In the genomic region with DNA sequence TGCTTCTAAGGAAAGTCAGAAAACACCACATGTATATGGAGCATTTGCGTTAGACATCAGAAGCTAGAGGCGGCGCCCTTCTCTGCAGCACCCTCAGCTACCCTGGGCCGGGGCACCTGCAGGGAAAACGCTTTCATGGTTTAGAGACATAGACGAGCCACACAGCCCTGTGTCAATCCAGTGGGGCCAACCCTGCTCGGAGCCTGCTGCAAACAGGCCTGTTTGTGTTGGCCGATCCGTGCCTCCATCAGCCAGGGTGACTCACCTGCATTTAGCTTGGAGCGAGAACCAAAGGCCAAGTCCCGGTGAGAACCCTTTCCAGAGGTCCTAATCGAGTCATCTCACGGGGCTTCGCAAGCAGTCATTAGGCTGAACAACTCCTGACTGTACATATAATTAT, we compare ENCODE assay signal across 21 cellular contexts. TPM values are rescaled to one million over a fixed set of nuclear protein-coding genes. Genes with fewer than 3 reads are reported as not detected.
"Had no signal": no experiment of that assay in that cellular context is flagged by ENCODE, and none has a peak within 500 bp of the region (broad histone marks: within the 10 kb centered on the region; RNA-seq: fewer than 3 reads in every experiment).

No MANE protein-coding gene starts in this region.

- H3K4me2 ChIP-seq: neural progenitor cell had no signal

- H3K4me1 ChIP-seq: colonic mucosa, gastrocnemius medialis, neural progenitor cell, thyroid gland, upper lobe of right lung had no signal

- H2AFZ ChIP-seq: neural progenitor cell had no signal

- ATAC-seq: activated T-cell treated with anti-CD3 and anti-CD28 coated beads, Interleukin-2, amount 50 U/mL, for 72 hours; effector memory CD8-positive, alpha-beta T cell; gastrocnemius medialis; stimulated activated naive CD8-positive, alpha-beta T cell treated with anti-CD3 and anti-CD28 coated beads, Interleukin-15, Interleukin-2, amounts not matched to agents 100 U/mL and 50 U/mL, for 24 hours; upper lobe of right lung; WTC11 had no signal

- H3K27ac ChIP-seq: colonic mucosa, dorsolateral prefrontal cortex, gastrocnemius medialis, neural progenitor cell, thyroid gland, upper lobe of right lung had no signal

- H3K9ac ChIP-seq: neural progenitor cell had no signal

- H3K27me3 ChIP-seq: colonic mucosa, gastrocnemius medialis, thyroid gland, upper lobe of right lung had no signal

- DNase-seq: activated effector memory CD4-positive, alpha-beta T cell treated with Interleukin-2 at 50 U/mL for 16 hours; activated naive CD4-positive, alpha-beta T cell treated with anti-CD3 and anti-CD28 coated beads for 36 hours; activated naive CD8-positive, alpha-beta T cell treated with anti-CD3 and anti-CD28 coated beads, Interleukin-2, amount 10 ng/mL, durations not matched to agents 7 days and 5 days; activated T-cell treated with anti-CD3 and anti-CD28 coated beads, Interleukin-2, amount 50 U/mL, for 72 hours; amniotic stem cell; colonic mucosa; dorsolateral prefrontal cortex; effector memory CD8-positive, alpha-beta T cell; gastrocnemius medialis; hippocampal formation; naive B cell; stimulated activated CD4-positive, alpha-beta T cell treated with anti-CD3 and anti-CD28 coated beads, Interleukin-4, amount 100 ng/mL, for 24 hours; stimulated activated naive CD8-positive, alpha-beta T cell treated with anti-CD3 and anti-CD28 coated beads, Interleukin-15, Interleukin-2, amounts not matched to agents 100 U/mL and 50 U/mL, for 24 hours; T-helper 9 cell; thyroid gland; upper lobe of right lung had no signal

- H3K4me3 ChIP-seq: colonic mucosa, dorsolateral prefrontal cortex, gastrocnemius medialis, neural progenitor cell, thyroid gland, upper lobe of right lung had no signal

- H3K36me3 ChIP-seq: colonic mucosa, gastrocnemius medialis, neural progenitor cell, thyroid gland, upper lobe of right lung had no signal

- H3K9me3 ChIP-seq: colonic mucosa, gastrocnemius medialis, thyroid gland, upper lobe of right lung had no signal

RNA-seq across cellular contexts. Expression of gene FZD10, which starts 19.5 kb away (rescaled TPM):
- total RNA-seq: activated CD8-positive, alpha-beta memory T cell treated with anti-CD3 and anti-CD28 coated beads for 36 hours; activated naive CD4-positive, alpha-beta T cell treated with anti-CD3 and anti-CD28 coated beads for 36 hours; activated naive CD8-positive, alpha-beta T cell treated with anti-CD3 and anti-CD28 coated beads, Interleukin-2, amount 10 ng/mL, durations not matched to agents 7 days and 5 days; activated T-cell treated with anti-CD3 and anti-CD28 coated beads, Interleukin-2, amount 50 U/mL, for 72 hours; osteoblast; T-helper 1 cell treated with Interleukin-12 subunit alpha and Interleukin-12 subunit beta and Interleukin-4 antibody, amounts not matched to agents 30 ng/mL and 1 ng/mL, for 36 hours had no signal
